Comparison of ENCODE assay signal across 1 cellular context in genomic region chr16:52494621-52495020, GRCh38.
TF ChIP-seq lines count a peak whose summit lies in the region.

No MANE protein-coding gene starts in this region.

TF ChIP-seq in HepG2, 621 proteins besides CTCF, POLR2A, EP300 and RAD21 (continued from another document and continues in another):
- TF ChIP-seq ZNF747 (CRISPR knock-in tag; IDR thresholded peaks at IDR 0.05; ENCODE audit: borderline replicate concordance) = no peak
- TF ChIP-seq SOX13 (IDR thresholded peaks at IDR 0.05) = no peak
- peak in 1 of 2 experiments; percentile 56; a peak in 1 of 4 replicates for TF ChIP-seq SOX13 (CRISPR knock-in tag; conservative IDR thresholded peaks at IDR 0.05 in 1 of 2, IDR thresholded peaks at IDR 0.05 in 1 of 2)
- TF ChIP-seq MAFF (IDR thresholded peaks at IDR 0.05; ENCODE audit: low read depth, low read length) = peak; percentile 88
- TF ChIP-seq PLRG1 (conservative IDR thresholded peaks at IDR 0.05) = no peak
- TF ChIP-seq MYPOP (CRISPR knock-in tag; IDR thresholded peaks at IDR 0.05) = no peak
- TF ChIP-seq DDIT3 (CRISPR knock-in tag; IDR thresholded peaks at IDR 0.05) = peak; percentile 94; the same call in 1 of the 2 replicates
- TF ChIP-seq ZNF335 (CRISPR knock-in tag; IDR thresholded peaks at IDR 0.05) = no peak
- TF ChIP-seq ARID5B (CRISPR knock-in tag; IDR thresholded peaks at IDR 0.05) = peak; percentile 74
- no peak for TF ChIP-seq ZBTB46 (CRISPR knock-in tag; IDR thresholded peaks at IDR 0.05; ENCODE audit: borderline replicate concordance)
- no peak for TF ChIP-seq IRX3 (CRISPR knock-in tag; IDR thresholded peaks at IDR 0.05; ENCODE audit: borderline replicate concordance, low read depth)
- 0 out of 2 replicates have a peak, but pooled peaks have one; percentile 21 for TF ChIP-seq PAXIP1 (CRISPR knock-in tag; conservative IDR thresholded peaks at IDR 0.05)
- no peak for TF ChIP-seq CENPX (CRISPR knock-in tag; IDR thresholded peaks at IDR 0.05)
- TF ChIP-seq CEBPZ (IDR thresholded peaks at IDR 0.05; ENCODE audit: low read length) = no peak
- 0 out of 2 replicates have a peak, but pooled peaks have one; percentile 20 for TF ChIP-seq ZFP36L1 (CRISPR knock-in tag; IDR thresholded peaks at IDR 0.05)
- TF ChIP-seq PHF21A (CRISPR knock-in tag; IDR thresholded peaks at IDR 0.05) = peak; percentile 59; the same call in 1 of the 2 replicates
- peak; percentile 63; the same call in 1 of the 2 replicates for TF ChIP-seq ZNF362 (CRISPR knock-in tag; IDR thresholded peaks at IDR 0.05; ENCODE audit: borderline replicate concordance)
- TF ChIP-seq ZNF646 (CRISPR knock-in tag; IDR thresholded peaks at IDR 0.05) = no peak
- TF ChIP-seq ZNF691 (CRISPR knock-in tag; IDR thresholded peaks at IDR 0.05; ENCODE audit: borderline replicate concordance, low read depth) = no peak
- TF ChIP-seq HDAC2 (CRISPR knock-in tag; IDR thresholded peaks at IDR 0.05) = peak; percentile 43; the same call in 1 of the 2 replicates
- TF ChIP-seq LCORL (IDR thresholded peaks at IDR 0.05) = 0 out of 2 replicates have a peak, but pooled peaks have one; percentile 15
- TF ChIP-seq LCORL (CRISPR knock-in tag; IDR thresholded peaks at IDR 0.05) = no peak
- no peak for TF ChIP-seq ATF6 (CRISPR knock-in tag; conservative IDR thresholded peaks at IDR 0.05)
- TF ChIP-seq THAP7 (CRISPR knock-in tag; IDR thresholded peaks at IDR 0.05) = no peak
